ENCODE assay signal across 22 cellular contexts in the genomic region with DNA sequence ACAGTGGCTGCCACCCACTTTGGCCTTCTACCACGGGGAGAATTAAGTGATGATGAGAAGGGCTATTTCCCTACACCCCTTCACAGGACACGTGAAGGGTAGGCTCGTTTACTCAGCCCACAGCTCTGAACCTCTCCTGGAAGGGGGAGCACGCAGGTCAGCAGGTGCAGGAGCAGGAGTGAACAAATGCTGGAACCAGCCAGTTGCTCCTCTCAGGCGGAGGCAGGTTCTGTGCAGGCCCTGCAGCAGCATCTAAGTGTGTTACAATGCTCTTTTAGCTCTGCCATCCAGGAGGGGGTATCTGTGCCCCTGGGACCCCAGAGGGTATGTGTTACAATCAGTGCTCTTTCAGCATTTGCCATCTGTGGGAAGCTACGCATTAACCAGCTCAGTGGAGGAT.
A peak's percentile ranks its signal among the peaks of the same experiment; 100 is the strongest.
DNase-seq lines count a peak whose midpoint lies in the region; ATAC-seq, FAIRE-seq and TF ChIP-seq lines count a peak whose summit lies in the region.
"Had no signal": no experiment of that assay in that cellular context is flagged by ENCODE, and none has a peak within 500 bp of the region (broad histone marks: within the 10 kb centered on the region; RNA-seq: fewer than 3 reads in every experiment).

No MANE protein-coding gene starts in this region.

- FAIRE-seq in H1 (lab: Jason Lieb, UNC), result no peak
- FAIRE-seq: A549, G401.6, GM12891, GM19239 had no signal

- peaks cover 14% of the 10 kb centered on the region for H3K9me3 Mint-ChIP-seq in neural crest cell
- H3K9me3 Mint-ChIP-seq in osteocyte (ENCODE audit: unreplicated experiment), result peaks cover 17% of the 10 kb centered on the region
- peaks cover 3% of the 10 kb centered on the region for H3K9me3 Mint-ChIP-seq in stimulated activated memory B cell treated with anti-CD40 and anti-IgM and Interleukin-4, amounts not matched to agents 10 μg/mL and 1 μg/mL and 100 μg/mL, for 72 hours

- H3K9ac ChIP-seq in H1 (replicated peaks in 1 of 4; ENCODE audit: extremely low read depth in 1 of 4, low read depth in 3 of 4, low read length in 3 of 4), result no peak overlapping the region
- H3K9ac ChIP-seq: BLaER1 treated with 17β-estradiol and CSF1 and Interleukin-3, amounts not matched to agents 10 nM and 100 nM had no signal

- peak overlapping the region; percentile 61; the same call in 1 of the 2 replicates for H2AK5ac ChIP-seq in H1 (ENCODE audit: low read depth, low read length)

- no peaks in the 10 kb centered on the region for H3K27me3 ChIP-seq in H1 (replicated peaks in 1 of 4; ENCODE audit: control insufficient read depth in 3 of 4, extremely low read depth in 1 of 4, insufficient read depth in 3 of 4, low read length in 3 of 4)
- H3K27me3 ChIP-seq: BLaER1 treated with 17β-estradiol and CSF1 and Interleukin-3, amounts not matched to agents 10 nM and 100 nM had no signal

- TF ChIP-seq CTCF in H1 (IDR thresholded peaks at IDR 0.05; ENCODE audit: control extremely low read depth in 1 of 3, insufficient read depth in 1 of 3, low read depth in 1 of 3, low read length in 3 of 3), result no peak
- TF ChIP-seq CTCF in neural crest cell (conservative IDR thresholded peaks at IDR 0.05), result no peak
- TF ChIP-seq CTCF in osteocyte (IDR thresholded peaks at IDR 0.05), result no peak

- H3K4me1 Mint-ChIP-seq in T-helper 17 cell (no peaks in the 10 kb centered on the region), neural crest cell (no peaks in the 10 kb centered on the region), osteocyte (ENCODE audit: unreplicated experiment) (peaks cover 27% of the 10 kb centered on the region)
- no peaks in the 10 kb centered on the region for H3K4me1 Mint-ChIP-seq in stimulated activated memory B cell treated with anti-CD40 and anti-IgM and Interleukin-4, amounts not matched to agents 10 μg/mL and 1 μg/mL and 100 μg/mL, for 72 hours
- H3K4me1 Mint-ChIP-seq: B cell had no signal

- DNase-seq in T-helper 17 cell (no peak), H1 (ENCODE audit: low read depth in 1 of 2, low spot score in 2 of 2) (no peak), neural crest cell (ENCODE audit: low read depth, low spot score) (no peak), osteocyte (ENCODE audit: extremely low spot score, unreplicated experiment) (no peak), COLO668 (lab: John Stamatoyannopoulos, UW; ENCODE audit: unreplicated experiment) (no peak), NCI-H2171 treated with DMSO at 0.1 percent for 48 hours (lab: John Stamatoyannopoulos, UW) (no peak)
- DNase-seq: AML-193; CD4-positive, alpha-beta T cell; CD8-positive, alpha-beta T cell; COR-L47; DMS79 treated with DMSO at 0.1 percent for 48 hours; GF-D8 had no signal

- H4K91ac ChIP-seq in H1 (replicated peaks; ENCODE audit: insufficient read length, low read length), result no peak overlapping the region

- H3K4me1 ChIP-seq in H1 (replicated peaks in 1 of 4; ENCODE audit: control insufficient read depth in 3 of 4, insufficient read depth in 4 of 4, low read length in 3 of 4), result 0 out of 7 replicates have a peak, but pooled peaks cover 0 to 2% (median 0%) of the 10 kb centered on the region in 4 experiments
- H3K4me1 ChIP-seq: A549; BLaER1 treated with 17β-estradiol and CSF1 and Interleukin-3, amounts not matched to agents 10 nM and 100 nM had no signal

- no peak overlapping the region for H3K4me2 ChIP-seq in H1 (ENCODE audit: insufficient read depth in 1 of 2, low read depth in 2 of 2, low read length in 2 of 2)
- H3K4me2 ChIP-seq: A549; BLaER1 treated with 17β-estradiol and CSF1 and Interleukin-3, amounts not matched to agents 10 nM and 100 nM had no signal

- H3K79me1 ChIP-seq in H1 (ENCODE audit: low read depth, low read length), result no peaks in the 10 kb centered on the region

- no peak for TF ChIP-seq POLR2A in H1 (IDR thresholded peaks at IDR 0.05; ENCODE audit: control extremely low read depth in 1 of 2, low read depth in 2 of 2, low read length in 2 of 2)

- no peaks in the 10 kb centered on the region for H4K20me1 ChIP-seq in H1 (replicated peaks in 1 of 2; ENCODE audit: control insufficient read depth in 1 of 2, insufficient read depth in 2 of 2, low read length in 2 of 2)
- H4K20me1 ChIP-seq: BLaER1 treated with 17β-estradiol and CSF1 and Interleukin-3, amounts not matched to agents 10 nM and 100 nM had no signal

- H3K27ac ChIP-seq in H1 (ENCODE audit: low read depth, low read length), result no peak overlapping the region
- H3K27ac ChIP-seq: 22Rv1; A549; BLaER1 treated with 17β-estradiol and CSF1 and Interleukin-3, amounts not matched to agents 10 nM and 100 nM; C4-2B had no signal

- WGBS in H1 (ENCODE audit: extremely low coverage in 1 of 2, insufficient coverage in 1 of 2, insufficient read length in 1 of 2, insufficient replicate concordance in 2 of 2, low coverage in 1 of 2, low lambda C conversion rate in 2 of 2, missing lambda C conversion rate in 1 of 2), 2 experiments, result 93% methylated on average over 6 of the region's 6 CpGs; no CpG with 5 or more reads in 1 of the 2 experiments

- H3K9me3 ChIP-seq in T-helper 17 cell (ENCODE audit: control insufficient read depth, low read length, poor library complexity, severe bottlenecking) (no peaks in the 10 kb centered on the region), H1 (ENCODE audit: insufficient read depth in 2 of 2, low read depth in 1 of 2, low read length in 1 of 2) (peaks cover 0 to 12% of the 10 kb centered on the region in 2 experiments; a peak in 2 of 4 replicates)

- TF ChIP-seq EP300 in H1 (IDR thresholded peaks at IDR 0.05; ENCODE audit: borderline replicate concordance in 1 of 2, low read depth in 2 of 2, low read length in 2 of 2), result no peak

- H3K14ac ChIP-seq in H1 (ENCODE audit: insufficient read length), result no peak overlapping the region

- no peak overlapping the region for H2BK20ac ChIP-seq in H1 (ENCODE audit: low read length)

- H3K79me2 ChIP-seq in H1 (ENCODE audit: control insufficient read depth in 1 of 2, insufficient read depth in 2 of 2, low read length in 2 of 2), result no peaks in the 10 kb centered on the region

- H2BK12ac ChIP-seq in H1 (ENCODE audit: low read depth, low read length), result no peak overlapping the region

- no peak overlapping the region for H4K8ac ChIP-seq in H1 (ENCODE audit: extremely low read depth, insufficient read depth, low read length)

- POLR2A ChIA-PET in H1 (lab: Charles Lee; ENCODE audit: partially characterized antibody), result no interaction called here

- ATAC-seq in T-helper 17 cell, result no peak
- no peak for ATAC-seq in stimulated activated memory B cell treated with anti-CD40 and anti-IgM and Interleukin-4, amounts not matched to agents 10 μg/mL and 1 μg/mL and 100 μg/mL, for 72 hours
- ATAC-seq in HG03460 (IDR thresholded peaks at IDR 0.05; ENCODE audit: unreplicated experiment), result no peak
- ATAC-seq: A549; CD8-positive, alpha-beta T cell had no signal

- peaks cover 3% of the 10 kb centered on the region for H3K36me3 Mint-ChIP-seq in T-helper 17 cell (ENCODE audit: low read depth)
- H3K36me3 Mint-ChIP-seq in neural crest cell (ENCODE audit: low read depth), result peaks cover 5% of the 10 kb centered on the region
- peaks cover 36% of the 10 kb centered on the region for H3K36me3 Mint-ChIP-seq in osteocyte (ENCODE audit: unreplicated experiment)
- H3K36me3 Mint-ChIP-seq in stimulated activated memory B cell treated with anti-CD40 and anti-IgM and Interleukin-4, amounts not matched to agents 10 μg/mL and 1 μg/mL and 100 μg/mL, for 72 hours, result peaks cover 5% of the 10 kb centered on the region
- H3K36me3 Mint-ChIP-seq: CD8-positive, alpha-beta T cell had no signal

- H3K27me3 Mint-ChIP-seq in T-helper 17 cell, result no peaks in the 10 kb centered on the region
- no peaks in the 10 kb centered on the region for H3K27me3 Mint-ChIP-seq in neural crest cell (ENCODE audit: low read depth)
- no peaks in the 10 kb centered on the region for H3K27me3 Mint-ChIP-seq in osteocyte (ENCODE audit: unreplicated experiment)
- H3K27me3 Mint-ChIP-seq in stimulated activated memory B cell treated with anti-CD40 and anti-IgM and Interleukin-4, amounts not matched to agents 10 μg/mL and 1 μg/mL and 100 μg/mL, for 72 hours, result no peaks in the 10 kb centered on the region
- H3K27me3 Mint-ChIP-seq: B cell; CD4-positive, alpha-beta T cell had no signal

- no peak overlapping the region for H3K4me3 ChIP-seq in H1 (ENCODE audit: extremely low read depth in 1 of 4, insufficient read depth in 2 of 4, low read depth in 3 of 4, low read length in 4 of 4)
- H3K4me3 ChIP-seq: A549; BLaER1 treated with 17β-estradiol and CSF1 and Interleukin-3, amounts not matched to agents 10 nM and 100 nM had no signal

- CTCF ChIA-PET in H1 (lab: Charles Lee; ENCODE audit: partially characterized antibody), result interaction anchor here (1.5 kb wide), 1 partner anchor 377 kb away, joined by 4 read pairs; no protein-coding TSS in a partner anchor

- H3K36me3 ChIP-seq in H1 (ENCODE audit: control insufficient read depth in 2 of 4, insufficient read depth in 4 of 4, low read length in 3 of 4), result no peaks in the 10 kb centered on the region
- H3K36me3 ChIP-seq: BLaER1 treated with 17β-estradiol and CSF1 and Interleukin-3, amounts not matched to agents 10 nM and 100 nM had no signal

- H3K56ac ChIP-seq in H1 (replicated peaks; ENCODE audit: insufficient read length, low read depth, low read length), result no peak overlapping the region

- no peak overlapping the region for H2BK15ac ChIP-seq in H1 (ENCODE audit: low read length)

- H2BK120ac ChIP-seq in H1 (replicated peaks; ENCODE audit: low read depth, low read length), result no peak overlapping the region

- H2AFZ ChIP-seq in H1 (ENCODE audit: low read length), result no peak overlapping the region

- H4K5ac ChIP-seq in H1 (ENCODE audit: insufficient read length, low read depth, low read length), result no peak overlapping the region

- no peaks in the 10 kb centered on the region for H3K23me2 ChIP-seq in H1 (ENCODE audit: low read depth, low read length)

- no peak overlapping the region for H2BK5ac ChIP-seq in H1 (ENCODE audit: low read depth, low read length)

- TF ChIP-seq RAD21 in H1 (IDR thresholded peaks at IDR 0.05 in 1 of 2, conservative IDR thresholded peaks at IDR 0.05 in 1 of 2; ENCODE audit: low read depth in 2 of 2, low read length in 2 of 2), result no peak

- H3K4me3 Mint-ChIP-seq in T-helper 17 cell, result peak overlapping the region; percentile 10
- no peak overlapping the region for H3K4me3 Mint-ChIP-seq in neural crest cell
- H3K4me3 Mint-ChIP-seq in osteocyte (ENCODE audit: unreplicated experiment), result no peak overlapping the region
- H3K4me3 Mint-ChIP-seq in stimulated activated memory B cell treated with anti-CD40 and anti-IgM and Interleukin-4, amounts not matched to agents 10 μg/mL and 1 μg/mL and 100 μg/mL, for 72 hours, result no peak overlapping the region
- H3K4me3 Mint-ChIP-seq: B cell; CD4-positive, alpha-beta T cell; CD8-positive, alpha-beta T cell had no signal

- H3K18ac ChIP-seq in H1 (ENCODE audit: extremely low read depth, low read length), result no peak overlapping the region

- no peak overlapping the region for H3K4ac ChIP-seq in H1 (replicated peaks; ENCODE audit: insufficient read length, low read depth, low read length)

- H3K23ac ChIP-seq in H1 (ENCODE audit: insufficient read length), result no peak overlapping the region

- H3K27ac Mint-ChIP-seq in T-helper 17 cell, result no peak overlapping the region
- peak overlapping the region; percentile 50 for H3K27ac Mint-ChIP-seq in neural crest cell (ENCODE audit: unreplicated experiment)
- H3K27ac Mint-ChIP-seq in osteocyte (ENCODE audit: unreplicated experiment), result peak overlapping the region; percentile 57
- no peak overlapping the region for H3K27ac Mint-ChIP-seq in stimulated activated memory B cell treated with anti-CD40 and anti-IgM and Interleukin-4, amounts not matched to agents 10 μg/mL and 1 μg/mL and 100 μg/mL, for 72 hours
- H3K27ac Mint-ChIP-seq: B cell; CD4-positive, alpha-beta T cell; CD8-positive, alpha-beta T cell had no signal

Comparison
In these comparisons a context has a peak if more than half of its experiments do, and no peak if none do; other contexts are left out.
1. H3K27ac Mint-ChIP-seq: peak in neural crest cell (single experiment) and osteocyte (single experiment); none in T-helper 17 cell (single experiment) and stimulated activated memory B cell treated with anti-CD40 and anti-IgM and Interleukin-4, amounts not matched to agents 10 μg/mL and 1 μg/mL and 100 μg/mL, for 72 hours (single experiment).